26 cellular contexts compared by ENCODE assay signal in the genomic region with DNA sequence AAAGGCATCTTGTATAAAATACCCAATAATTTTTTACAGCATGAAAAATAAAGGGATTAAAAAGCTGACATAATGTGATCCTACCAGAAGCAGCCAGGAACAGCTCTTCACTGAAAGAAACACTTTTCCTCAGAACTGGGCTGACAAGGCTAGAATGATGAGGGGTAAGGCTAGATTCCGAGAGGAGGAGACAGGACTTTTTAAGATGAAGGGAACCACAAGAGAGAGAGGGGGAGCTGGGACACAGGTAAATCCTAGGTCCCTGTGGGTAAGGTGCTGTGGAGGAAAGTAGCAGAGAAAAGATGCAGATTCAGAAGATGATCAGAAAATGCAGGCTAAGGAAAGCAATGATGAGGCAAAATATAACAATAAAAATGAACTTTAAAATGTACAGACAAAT.
"Had no signal": no experiment of that assay in that cellular context is flagged by ENCODE, and none has a peak within 500 bp of the region (broad histone marks: within the 10 kb centered on the region; RNA-seq: fewer than 3 reads in every experiment).

No MANE protein-coding gene starts in this region.

- H3K27ac ChIP-seq: colonic mucosa, esophagus squamous epithelium, heart right ventricle, neural progenitor cell, psoas muscle, sigmoid colon, stomach, thyroid gland had no signal

- H3K4me1 ChIP-seq: colonic mucosa, neural progenitor cell, psoas muscle had no signal

- H3K9me3 Mint-ChIP-seq: dendritic cell treated with granulocyte-macrophage colony-stimulating factor and Interleukin-4, amounts not matched to agents 40 ng/mL and 50 ng/mL, for 4 days; memory B cell; natural killer cell treated with Interleukin-12 subunit alpha and Interleukin-12 subunit beta and Interleukin-15 and Interleukin-18, amount 100 ng/mL, for 72 hours; neural progenitor cell; stimulated activated effector memory CD8-positive, alpha-beta T cell treated with anti-CD3 and anti-CD28 coated beads, Interleukin-12 subunit alpha, Interleukin-12 subunit beta, amount 100 ng/mL, for 72 hours; type B pancreatic cell had no signal

- H3K9ac ChIP-seq: neural progenitor cell had no signal

- H3K4me3 Mint-ChIP-seq: dendritic cell treated with granulocyte-macrophage colony-stimulating factor and Interleukin-4, amounts not matched to agents 40 ng/mL and 50 ng/mL, for 4 days; memory B cell; natural killer cell treated with Interleukin-12 subunit alpha and Interleukin-12 subunit beta and Interleukin-15 and Interleukin-18, amount 100 ng/mL, for 72 hours; neural progenitor cell; stimulated activated effector memory CD8-positive, alpha-beta T cell treated with anti-CD3 and anti-CD28 coated beads, Interleukin-12 subunit alpha, Interleukin-12 subunit beta, amount 100 ng/mL, for 72 hours; type B pancreatic cell had no signal

- H3K36me3 ChIP-seq: colonic mucosa had no signal

- FAIRE-seq: endothelial cell of umbilical vein, keratinocyte had no signal

- DNase-seq: colonic mucosa; effector CD8-positive, alpha-beta T cell; esophagus squamous epithelium; foreskin melanocyte; glutamatergic neuron; heart right ventricle; hippocampal formation; nucleus accumbens; psoas muscle; right cardiac atrium; sigmoid colon; stimulated activated CD4-positive, alpha-beta T cell treated with anti-CD3 and anti-CD28 coated beads, Interleukin-2, amount 100 ng/mL, for 24 hours; stimulated activated CD4-positive, alpha-beta T cell treated with anti-CD3 and anti-CD28 coated beads, Interleukin-4, amount 100 ng/mL, for 24 hours; stimulated activated naive CD4-positive, alpha-beta T cell treated with Interleukin-2 at 50 U/mL for 16 hours; stomach; thyroid gland had no signal

- H3K4me2 ChIP-seq: neural progenitor cell had no signal

- H3K27ac Mint-ChIP-seq: dendritic cell treated with granulocyte-macrophage colony-stimulating factor and Interleukin-4, amounts not matched to agents 40 ng/mL and 50 ng/mL, for 4 days; memory B cell; natural killer cell treated with Interleukin-12 subunit alpha and Interleukin-12 subunit beta and Interleukin-15 and Interleukin-18, amount 100 ng/mL, for 72 hours; neural progenitor cell; stimulated activated effector memory CD8-positive, alpha-beta T cell treated with anti-CD3 and anti-CD28 coated beads, Interleukin-12 subunit alpha, Interleukin-12 subunit beta, amount 100 ng/mL, for 72 hours; type B pancreatic cell had no signal

- H3K4me1 Mint-ChIP-seq: neural progenitor cell; stimulated activated effector memory CD8-positive, alpha-beta T cell treated with anti-CD3 and anti-CD28 coated beads, Interleukin-12 subunit alpha, Interleukin-12 subunit beta, amount 100 ng/mL, for 72 hours had no signal

- H3K4me3 ChIP-seq: colonic mucosa, esophagus squamous epithelium, heart right ventricle, lung, neural progenitor cell, psoas muscle, sigmoid colon, stomach, thyroid gland had no signal

- H3K27me3 Mint-ChIP-seq: dendritic cell treated with granulocyte-macrophage colony-stimulating factor and Interleukin-4, amounts not matched to agents 40 ng/mL and 50 ng/mL, for 4 days; memory B cell; natural killer cell treated with Interleukin-12 subunit alpha and Interleukin-12 subunit beta and Interleukin-15 and Interleukin-18, amount 100 ng/mL, for 72 hours; type B pancreatic cell had no signal

- ATAC-seq: heart right ventricle; left lobe of liver; natural killer cell treated with Interleukin-12 subunit alpha and Interleukin-12 subunit beta and Interleukin-15 and Interleukin-18, amount 100 ng/mL, for 72 hours; psoas muscle; right cardiac atrium; stimulated activated effector memory CD8-positive, alpha-beta T cell treated with anti-CD3 and anti-CD28 coated beads, Interleukin-12 subunit alpha, Interleukin-12 subunit beta, amount 100 ng/mL, for 72 hours had no signal

- H2AFZ ChIP-seq: neural progenitor cell had no signal

- H3K9me3 ChIP-seq: colonic mucosa, esophagus squamous epithelium, heart right ventricle, psoas muscle, sigmoid colon, stomach, thyroid gland had no signal

- H3K27me3 ChIP-seq: colonic mucosa, esophagus squamous epithelium, heart right ventricle, neural progenitor cell, sigmoid colon, stomach, thyroid gland had no signal
